17 cellular contexts compared by ENCODE assay signal in the genomic region with DNA sequence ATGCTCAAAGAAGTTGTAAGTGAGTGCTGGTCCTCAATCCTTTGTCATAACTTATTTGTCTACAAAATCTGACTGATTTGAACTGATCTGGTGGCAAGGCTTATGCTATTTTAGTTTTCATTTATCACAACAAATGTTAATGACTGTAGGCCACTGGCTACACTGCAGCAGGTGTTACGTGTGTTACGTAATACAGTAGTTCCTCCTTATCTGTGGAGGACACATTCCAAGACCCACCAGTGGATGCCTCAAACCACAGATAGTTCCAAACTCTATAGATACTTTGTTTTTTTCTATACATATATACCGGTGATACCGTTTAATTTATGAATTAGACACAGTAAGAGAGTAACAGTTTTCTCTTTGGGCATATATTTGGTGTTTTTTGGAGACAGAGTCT. TPM values are rescaled to one million over a fixed set of nuclear protein-coding genes. Genes with fewer than 3 reads are reported as not detected.
DNase-seq lines count a peak whose midpoint lies in the region; ATAC-seq, FAIRE-seq and TF ChIP-seq lines count a peak whose summit lies in the region.
"Had no signal": no experiment of that assay in that cellular context is flagged by ENCODE, and none has a peak within 500 bp of the region (broad histone marks: within the 10 kb centered on the region; RNA-seq: fewer than 3 reads in every experiment).

No MANE protein-coding gene starts in this region.

- BruUV-seq in K562 (replicated peaks; lab: Mats Ljungman, UMichigan): no TSS peak

- H3K27ac ChIP-seq in K562 (ENCODE audit: extremely low read depth, low read depth, low read length): no peak overlapping the region; the same call in 2 of the 3 replicates
- peak overlapping the region; percentile 22 for H3K27ac ChIP-seq in lower lobe of right lung
- H3K27ac ChIP-seq: A549 had no signal

- peaks cover 11% of the 10 kb centered on the region for H3K9me1 ChIP-seq in K562 (ENCODE audit: control insufficient read depth, insufficient read depth, low read length)

- H3K9ac ChIP-seq in K562 (ENCODE audit: insufficient read depth in 1 of 2, low read depth in 2 of 2, low read length in 2 of 2): no peak overlapping the region

- FAIRE-seq in K562 (lab: Jason Lieb, UNC): no peak
- FAIRE-seq: A549, D721Med, G401.6, GM12891 had no signal

- H4K20me1 ChIP-seq in K562 (replicated peaks; ENCODE audit: control insufficient read depth, insufficient read depth, low read length): peaks cover 15% of the 10 kb centered on the region

- CTCF ChIA-PET in K562 (lab: Yijun Ruan, JAX; ENCODE audit: low intra/inter-chr PET ratio): no interaction called here

- in situ Hi-C loops in KBM-7 (cut with MboI; ENCODE audit: low pct_unique_long_range_greater_than_20kb, low sequenced_read_pairs) (no loop called here), K562 (cut with MboI) (no loop called here)

- TF ChIP-seq CTCF in NB4 (IDR thresholded peaks at IDR 0.05; ENCODE audit: low read depth, low read length): no peak
- TF ChIP-seq CTCF in K562 (IDR thresholded peaks at IDR 0.05 in 2 of 3, conservative IDR thresholded peaks at IDR 0.05 in 1 of 3; ENCODE audit: insufficient read depth in 2 of 3, low read depth in 1 of 3, low read length in 3 of 3): no peak
- no peak for TF ChIP-seq CTCF in lower lobe of right lung (IDR thresholded peaks at IDR 0.05)

- intact Hi-C loops in K562 (cut with micrococcal nuclease) (no loop called here), lower lobe of right lung (cut with DNase I) (no loop called here)

- H3K27me3 ChIP-seq in K562 (ENCODE audit: control insufficient read depth in 2 of 2, insufficient read depth in 2 of 2, low read length in 2 of 2) (no peaks in the 10 kb centered on the region), lower lobe of right lung (ENCODE audit: low read depth) (no peaks in the 10 kb centered on the region)

- TF ChIP-seq RAD21 in K562 (CRISPR knock-in tag; conservative IDR thresholded peaks at IDR 0.05 in 1 of 2, IDR thresholded peaks at IDR 0.05 in 1 of 2): no peak

- POLR2A ChIA-PET in K562 (lab: Yijun Ruan, JAX): interaction anchor here (0.6 to 0.7 kb wide), 2 partner anchors 44 to 224 kb away, joined by 3 read pairs; no protein-coding TSS in a partner anchor

- H3K79me2 ChIP-seq in K562 (ENCODE audit: control insufficient read depth, insufficient read depth, low read length): peaks cover 38% of the 10 kb centered on the region

- H3K4me1 ChIP-seq in K562 (replicated peaks in 1 of 2; ENCODE audit: control insufficient read depth in 2 of 2, insufficient read depth in 2 of 2, low read length in 2 of 2): peaks cover 20 to 33% of the 10 kb centered on the region in 2 experiments
- H3K4me1 ChIP-seq in lower lobe of right lung: peaks cover 9% of the 10 kb centered on the region

- WGBS in K562 (ENCODE audit: insufficient coverage, low coverage, missing lambda C conversion rate): 14% methylated on average over 4 of the region's 4 CpGs

- TF ChIP-seq POLR2A in NB4 (IDR thresholded peaks at IDR 0.05; ENCODE audit: extremely low read depth, insufficient read length) (no peak), K562 (conservative IDR thresholded peaks at IDR 0.05) (no peak)

- peak; percentile 73 for TF ChIP-seq EP300 in K562 (IDR thresholded peaks at IDR 0.05; ENCODE audit: low read length)

- no peak overlapping the region for H3K4me2 ChIP-seq in K562 (ENCODE audit: insufficient read depth, low read length)
- H3K4me2 ChIP-seq: A549 had no signal

- H3K36me3 ChIP-seq in K562 (ENCODE audit: control insufficient read depth, insufficient read depth, low read length): peaks cover 81% of the 10 kb centered on the region
- peaks cover 78% of the 10 kb centered on the region for H3K36me3 ChIP-seq in lower lobe of right lung

- no peak overlapping the region for H2AFZ ChIP-seq in K562 (ENCODE audit: low read depth, low read length)

- H3K4me3 ChIP-seq in NB4 (ENCODE audit: low read depth, low read length) (no peak overlapping the region), K562 (no peak overlapping the region), lower lobe of right lung (no peak overlapping the region)
- H3K4me3 ChIP-seq: A549 had no signal

- ATAC-seq in K562 (peak; percentile 58), lower lobe of right lung (no peak), GM21526 (IDR thresholded peaks at IDR 0.05; ENCODE audit: low FRiP score, unreplicated experiment) (no peak)
- ATAC-seq: A549; CD8-positive, alpha-beta T cell had no signal

- peak; percentile 14 for DNase-seq in KBM-7
- peak; percentile 16 for DNase-seq in NB4 (ENCODE audit: low read depth)
- DNase-seq in K562 (ENCODE audit: extremely low read depth in 1 of 4, low spot score in 3 of 4): peak in 2 of 4 experiments; percentile 39 to 41
- DNase-seq in lower lobe of right lung: no peak
- DNase-seq in NCI-H2227 treated with DMSO at 0.1 percent for 48 hours (lab: John Stamatoyannopoulos, UW): no peak
- DNase-seq in midbrain (lab: John Stamatoyannopoulos, UW): no peak
- DNase-seq: CD8-positive, alpha-beta T cell; COR-L47; DMS153; DMS79 treated with DMSO at 0.1 percent for 48 hours; EL; HCEC 1CT had no signal

- H3K9me3 ChIP-seq in K562 (replicated peaks; ENCODE audit: control insufficient read depth, insufficient read depth, low read depth, low read length) (no peaks in the 10 kb centered on the region), lower lobe of right lung (no peaks in the 10 kb centered on the region)
- H3K9me3 ChIP-seq: A549 had no signal

TF ChIP-seq in K562, 482 proteins besides CTCF, POLR2A, EP300 and RAD21 (continues in another document):
- TF ChIP-seq CBFA2T3 (IDR thresholded peaks at IDR 0.05): peak; percentile 73
- TF ChIP-seq PML (IDR thresholded peaks at IDR 0.05; ENCODE audit: low read length): peak; percentile 46; the same call in 1 of the 2 replicates

RNA-seq across cellular contexts. Expression of gene MADD, which starts 7.0 kb away (rescaled TPM):
- total RNA-seq in K562 (2011; cell fraction: chromatin; rRNA removed; ENCODE audit: low replicate concordance): 267 and 427 TPM in 2 replicates
- 135 and 141 TPM in 2 replicates for total RNA-seq in K562 (2011; cell fraction: nucleolus; rRNA removed)
- total RNA-seq in K562 (2011; cell fraction: nucleoplasm; rRNA removed): 157 and 178 TPM in 2 replicates
- 33.6 and 34.4 TPM in 2 replicates for total RNA-seq in K562 (2014; rRNA removed)
- total RNA-seq in K562 (2014; rRNA removed; fragmentation: Illumina TruSeq; extraction: Trizol): 22.2 and 22.6 TPM in 2 replicates
- 28.7 and 34.3 TPM in 2 replicates for total RNA-seq in K562 (2015; rRNA removed; fragmentation: Illumina TruSeq; extraction: Trizol)
- total RNA-seq in K562 (2021): 53.6 and 57.6 TPM in 2 replicates
- polyA plus RNA-seq in K562 (2011; rRNA removed): 37.0 and 54.1 TPM in 2 replicates
- polyA plus RNA-seq in K562 (2011; cell fraction: cytosol; rRNA removed): 37.6 and 44.5 TPM in 2 replicates
- polyA plus RNA-seq in K562 (2011; cell fraction: nucleus; rRNA removed): 196 and 230 TPM in 2 replicates
- 39.6 and 44.4 TPM in 2 replicates for polyA plus RNA-seq in K562 (2012)
- 41.6 and 41.9 TPM in 2 replicates for polyA plus RNA-seq in K562 (2014; fragmentation: Illumina TruSeq; extraction: Trizol)
- polyA plus RNA-seq in K562 (2014; fragmentation: Nextera tagmentation; extraction: Ambion mirVana): 1 to 10 TPM in 1 of 2 experiments, under 1 TPM in 1; 0.68 to 3.2 TPM
- polyA plus RNA-seq in K562 (2014; rRNA removed): 43.4 and 47.6 TPM in 2 replicates
- 47.0 and 48.6 TPM in 2 replicates for polyA minus RNA-seq in K562 (2011; rRNA and poly(A)+ RNA removed)
- polyA minus RNA-seq in K562 (2011; cell fraction: cytosol; rRNA and poly(A)+ RNA removed): 37.4 and 47.8 TPM in 2 replicates
- polyA minus RNA-seq in K562 (2011; cell fraction: nucleus; rRNA and poly(A)+ RNA removed): 52.0 and 80.3 TPM in 2 replicates
- total RNA-seq in lower lobe of right lung: 53.7 TPM

RNA-seq across cellular contexts. Expression of gene NR1H3, which starts 19.1 kb away (rescaled TPM):
- 39.2 and 75.3 TPM in 2 replicates for total RNA-seq in K562 (2011; cell fraction: chromatin; rRNA removed; ENCODE audit: low replicate concordance)
- 43.6 and 51.5 TPM in 2 replicates for total RNA-seq in K562 (2011; cell fraction: nucleolus; rRNA removed)
- total RNA-seq in K562 (2011; cell fraction: nucleoplasm; rRNA removed): 31.0 and 35.2 TPM in 2 replicates
- total RNA-seq in K562 (2014; rRNA removed): 11.9 and 16.0 TPM in 2 replicates
- 6.6 and 8.2 TPM in 2 replicates for total RNA-seq in K562 (2014; rRNA removed; fragmentation: Illumina TruSeq; extraction: Trizol)
- 7.8 and 11.1 TPM in 2 replicates for total RNA-seq in K562 (2015; rRNA removed; fragmentation: Illumina TruSeq; extraction: Trizol)
- 15.9 and 16.5 TPM in 2 replicates for total RNA-seq in K562 (2021)
- polyA plus RNA-seq in K562 (2011; rRNA removed): 26.0 and 31.9 TPM in 2 replicates
- 38.5 and 38.7 TPM in 2 replicates for polyA plus RNA-seq in K562 (2011; cell fraction: cytosol; rRNA removed)
- 66.1 and 82.8 TPM in 2 replicates for polyA plus RNA-seq in K562 (2011; cell fraction: nucleus; rRNA removed)
- polyA plus RNA-seq in K562 (2012): 16.1 and 20.9 TPM in 2 replicates
- 12.0 and 15.2 TPM in 2 replicates for polyA plus RNA-seq in K562 (2014; fragmentation: Illumina TruSeq; extraction: Trizol)
- 10 to 100 TPM in 1 of 2 experiments, 1 to 10 TPM in 1; 9.8 to 10.4 TPM for polyA plus RNA-seq in K562 (2014; fragmentation: Nextera tagmentation; extraction: Ambion mirVana)
- polyA plus RNA-seq in K562 (2014; rRNA removed): 17.5 and 18.4 TPM in 2 replicates
- polyA minus RNA-seq in K562 (2011; rRNA and poly(A)+ RNA removed): 15.1 and 19.2 TPM in 2 replicates
- polyA minus RNA-seq in K562 (2011; cell fraction: cytosol; rRNA and poly(A)+ RNA removed): 9.9 and 20.8 TPM in 2 replicates
- 12.8 and 23.2 TPM in 2 replicates for polyA minus RNA-seq in K562 (2011; cell fraction: nucleus; rRNA and poly(A)+ RNA removed)
- 49.2 TPM for total RNA-seq in lower lobe of right lung

RNA-seq across cellular contexts. Expression of gene ACP2, which starts 28.3 kb away (rescaled TPM):
- total RNA-seq in K562 (2011; cell fraction: chromatin; rRNA removed; ENCODE audit: low replicate concordance): 46.3 and 108 TPM in 2 replicates
- total RNA-seq in K562 (2011; cell fraction: nucleolus; rRNA removed): 76.0 and 80.0 TPM in 2 replicates
- 60.6 and 60.9 TPM in 2 replicates for total RNA-seq in K562 (2011; cell fraction: nucleoplasm; rRNA removed)
- total RNA-seq in K562 (2014; rRNA removed) (14.3 and 16.2 TPM in 2 replicates), K562 (2014; rRNA removed; fragmentation: Illumina TruSeq; extraction: Trizol) (7.1 and 8.6 TPM in 2 replicates), K562 (2015; rRNA removed; fragmentation: Illumina TruSeq; extraction: Trizol) (11.6 and 12.1 TPM in 2 replicates), K562 (2021) (17.8 and 20.0 TPM in 2 replicates), lower lobe of right lung (33.0 TPM)
- polyA plus RNA-seq in K562 (2011; rRNA removed) (7.0 and 10.4 TPM in 2 replicates), K562 (2014; fragmentation: Illumina TruSeq; extraction: Trizol) (14.0 and 19.1 TPM in 2 replicates), K562 (2014; fragmentation: Nextera tagmentation; extraction: Ambion mirVana) (1 to 10 TPM; 1.9 to 2.2 TPM), K562 (2014; rRNA removed) (12.4 and 14.4 TPM in 2 replicates)
- 8.2 and 13.6 TPM in 2 replicates for polyA plus RNA-seq in K562 (2011; cell fraction: cytosol; rRNA removed)
- 27.8 and 55.7 TPM in 2 replicates for polyA plus RNA-seq in K562 (2011; cell fraction: nucleus; rRNA removed)
- 13.9 and 20.7 TPM in 2 replicates for polyA plus RNA-seq in K562 (2012)
- 10.9 and 11.2 TPM in 2 replicates for polyA minus RNA-seq in K562 (2011; rRNA and poly(A)+ RNA removed)
- polyA minus RNA-seq in K562 (2011; cell fraction: cytosol; rRNA and poly(A)+ RNA removed): 9.5 and 12.3 TPM in 2 replicates
- 25.4 and 26.9 TPM in 2 replicates for polyA minus RNA-seq in K562 (2011; cell fraction: nucleus; rRNA and poly(A)+ RNA removed)

Comparison
In these comparisons a context has a peak if more than half of its experiments do, and no peak if none do; other contexts are left out.
1. DNase-seq: peak in KBM-7 (single experiment) and NB4 (single experiment); none in lower lobe of right lung (single experiment), NCI-H2227 treated with DMSO at 0.1 percent for 48 hours (single experiment) and midbrain (single experiment).